In the genomic region with DNA sequence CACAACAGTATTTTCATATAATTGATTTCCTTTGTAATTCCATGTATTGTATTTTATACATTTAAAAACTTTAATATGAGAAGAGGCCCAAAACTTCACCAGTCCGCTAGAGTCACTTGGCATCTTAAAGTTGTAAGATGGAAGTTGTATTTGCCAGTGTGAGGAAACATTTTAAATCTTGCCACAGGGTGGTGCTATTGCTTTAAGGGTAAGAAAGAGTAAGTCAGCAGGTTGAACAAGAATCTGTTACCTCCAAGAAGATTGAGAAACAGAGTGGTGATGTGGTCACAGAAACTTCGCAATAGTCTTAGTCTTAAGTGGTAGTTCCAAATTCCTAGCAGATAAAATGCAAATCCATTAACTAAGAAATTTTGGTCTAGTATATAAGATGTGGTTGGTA, we compare ENCODE assay signal across 8 cellular contexts. TPM values are rescaled to one million over a fixed set of nuclear protein-coding genes. Genes with fewer than 3 reads are reported as not detected.
DNase-seq lines count a peak whose midpoint lies in the region; ATAC-seq, FAIRE-seq and TF ChIP-seq lines count a peak whose summit lies in the region.

No MANE protein-coding gene starts in this region.

- H3K4me2 ChIP-seq in HepG2 (ENCODE audit: low read depth, low read length) = no peak overlapping the region

- intact Hi-C loops in HepG2 (cut with micrococcal nuclease; ENCODE audit: unreplicated experiment) = loop anchor here (1.0 to 5.0 kb wide), 3 partner anchors 52 to 251 kb away; no protein-coding TSS in a partner anchor
- intact Hi-C loops in testis (cut with DNase I; ENCODE audit: low total_unique reads) = loop anchor here (10.0 kb wide), 1 partner anchor 170 kb away; no protein-coding TSS in a partner anchor

- TF ChIP-seq POLR2A in HepG2 (IDR thresholded peaks at IDR 0.05; ENCODE audit: insufficient read depth in 1 of 2, low read depth in 2 of 2, low read length in 2 of 2) (no peak), testis (IDR thresholded peaks at IDR 0.05) (no peak)

- no peaks in the 10 kb centered on the region for H3K27me3 ChIP-seq in HepG2 (ENCODE audit: control insufficient read depth in 1 of 2, insufficient read depth in 2 of 2, low read length in 2 of 2)
- H3K27me3 ChIP-seq in testis = no peaks in the 10 kb centered on the region

- TF ChIP-seq EP300 in HepG2 (IDR thresholded peaks at IDR 0.05; ENCODE audit: low read depth in 2 of 2, low read length in 2 of 2) = no peak
- no peak for TF ChIP-seq EP300 in HepG2 (CRISPR knock-in tag; IDR thresholded peaks at IDR 0.05; ENCODE audit: borderline replicate concordance)

- H4K20me1 ChIP-seq in HepG2 (ENCODE audit: insufficient read depth, low read length) = no peaks in the 10 kb centered on the region

- H3K27ac ChIP-seq in HepG2 (ENCODE audit: extremely low read length, insufficient read depth, low read length) (no peak overlapping the region), testis (no peak overlapping the region)

- no peaks in the 10 kb centered on the region for H3K79me2 ChIP-seq in HepG2 (ENCODE audit: insufficient read depth, low read length)

- 2% methylated on average over 2 of the region's 2 CpGs for WGBS in HepG2 (ENCODE audit: low lambda C conversion rate)
- 34 to 51% methylated on average over 2 of the region's 2 CpGs for whole genome bisulfite sequencing in testis, 2 donors

- H2AFZ ChIP-seq in HepG2 (ENCODE audit: low read length) = no peak overlapping the region

- peak; percentile 64 for DNase-seq in DMS153 (lab: John Stamatoyannopoulos, UW)
- DNase-seq in RKO (ENCODE audit: low spot score) = peak; percentile 86
- DNase-seq in cerebellar cortex (ENCODE audit: low spot score) = peak; percentile 65
- peak; percentile 66 for DNase-seq in HepG2 (ENCODE audit: low spot score)
- peak; percentile 77 for DNase-seq in testis

- H3K4me1 ChIP-seq in HepG2 (ENCODE audit: insufficient read depth, low read length) (no peaks in the 10 kb centered on the region), testis (no peaks in the 10 kb centered on the region)

- no peak for FAIRE-seq in HepG2 (lab: Jason Lieb, UNC)

- TF ChIP-seq CTCF in LNCAP (IDR thresholded peaks at IDR 0.05) (peak; percentile 47), HepG2 (CRISPR knock-in tag; IDR thresholded peaks at IDR 0.05) (peak; percentile 69), testis (IDR thresholded peaks at IDR 0.05) (peak; percentile 67 to 85 (median 81))

- CTCF ChIA-PET in HepG2 (lab: Yijun Ruan, JAX; ENCODE audit: low intra/inter-chr PET ratio, low total read pairs) = interaction anchor here (1.0 to 3.1 kb wide), 4 partner anchors 156 to 251 kb away, joined by 3 to 38 read pairs (median 18); no protein-coding TSS in a partner anchor

- peak; percentile 59 for TF ChIP-seq RAD21 in HepG2 (CRISPR knock-in tag; IDR thresholded peaks at IDR 0.05)

- in situ Hi-C loops in HepG2 (cut with HindIII; ENCODE audit: extremely low pct_ligation_motif_present, low pct_unique_long_range_greater_than_20kb) = loop anchor here (10.0 kb wide), 1 partner anchor 250 kb away; no protein-coding TSS in a partner anchor

- H3K9ac ChIP-seq in HepG2 (ENCODE audit: insufficient read depth, low read depth, low read length) = no peak overlapping the region

- H3K36me3 ChIP-seq in HepG2 (replicated peaks in 1 of 2; ENCODE audit: control insufficient read depth in 1 of 2, insufficient read depth in 2 of 2, low read length in 2 of 2) (no peaks in the 10 kb centered on the region), testis (ENCODE audit: low read depth, missing control alignments) (no peaks in the 10 kb centered on the region)

- no TSS peak for BruUV-seq in HepG2 (replicated peaks; lab: Mats Ljungman, UMichigan)

- H3K4me3 ChIP-seq in HepG2 (replicated peaks in 1 of 3; ENCODE audit: insufficient read depth in 1 of 3, low read depth in 2 of 3, low read length in 3 of 3) (no peak overlapping the region), testis (no peak overlapping the region)

- POLR2A ChIA-PET in HepG2 (lab: Yijun Ruan, JAX) = no interaction called here

- H3K9me3 ChIP-seq in HepG2 (ENCODE audit: low read length) (no peaks in the 10 kb centered on the region), testis (no peaks in the 10 kb centered on the region)

- ATAC-seq in GM19452 (IDR thresholded peaks at IDR 0.05; ENCODE audit: unreplicated experiment) (peak; percentile 69), HepG2 (peak; percentile 61; the same call in 2 of the 3 replicates), GM21423 (IDR thresholded peaks at IDR 0.05; ENCODE audit: unreplicated experiment) (no peak)

TF ChIP-seq in HepG2, 621 proteins besides CTCF, POLR2A, EP300 and RAD21:
- TF ChIP-seq, protein P1, sequence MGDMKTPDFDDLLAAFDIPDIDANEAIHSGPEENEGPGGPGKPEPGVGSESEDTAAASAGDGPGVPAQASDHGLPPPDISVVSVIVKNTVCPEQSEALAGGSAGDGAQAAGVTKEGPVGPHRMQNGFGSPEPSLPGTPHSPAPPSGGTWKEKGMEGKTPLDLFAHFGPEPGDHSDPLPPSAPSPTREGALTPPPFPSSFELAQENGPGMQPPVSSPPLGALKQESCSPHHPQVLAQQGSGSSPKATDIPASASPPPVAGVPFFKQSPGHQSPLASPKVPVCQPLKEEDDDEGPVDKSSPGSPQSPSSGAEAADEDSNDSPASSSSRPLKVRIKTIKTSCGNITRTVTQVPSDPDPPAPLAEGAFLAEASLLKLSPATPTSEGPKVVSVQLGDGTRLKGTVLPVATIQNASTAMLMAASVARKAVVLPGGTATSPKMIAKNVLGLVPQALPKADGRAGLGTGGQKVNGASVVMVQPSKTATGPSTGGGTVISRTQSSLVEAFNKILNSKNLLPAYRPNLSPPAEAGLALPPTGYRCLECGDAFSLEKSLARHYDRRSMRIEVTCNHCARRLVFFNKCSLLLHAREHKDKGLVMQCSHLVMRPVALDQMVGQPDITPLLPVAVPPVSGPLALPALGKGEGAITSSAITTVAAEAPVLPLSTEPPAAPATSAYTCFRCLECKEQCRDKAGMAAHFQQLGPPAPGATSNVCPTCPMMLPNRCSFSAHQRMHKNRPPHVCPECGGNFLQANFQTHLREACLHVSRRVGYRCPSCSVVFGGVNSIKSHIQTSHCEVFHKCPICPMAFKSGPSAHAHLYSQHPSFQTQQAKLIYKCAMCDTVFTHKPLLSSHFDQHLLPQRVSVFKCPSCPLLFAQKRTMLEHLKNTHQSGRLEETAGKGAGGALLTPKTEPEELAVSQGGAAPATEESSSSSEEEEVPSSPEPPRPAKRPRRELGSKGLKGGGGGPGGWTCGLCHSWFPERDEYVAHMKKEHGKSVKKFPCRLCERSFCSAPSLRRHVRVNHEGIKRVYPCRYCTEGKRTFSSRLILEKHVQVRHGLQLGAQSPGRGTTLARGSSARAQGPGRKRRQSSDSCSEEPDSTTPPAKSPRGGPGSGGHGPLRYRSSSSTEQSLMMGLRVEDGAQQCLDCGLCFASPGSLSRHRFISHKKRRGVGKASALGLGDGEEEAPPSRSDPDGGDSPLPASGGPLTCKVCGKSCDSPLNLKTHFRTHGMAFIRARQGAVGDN (CRISPR knock-in tag; IDR thresholded peaks at IDR 0.05) = no peak
- peak; percentile 58 for TF ChIP-seq SMC3 (IDR thresholded peaks at IDR 0.05; ENCODE audit: low read length)
- peak; percentile 81 for TF ChIP-seq STAG1 (CRISPR knock-in tag; IDR thresholded peaks at IDR 0.05)
- TF ChIP-seq MAFF (IDR thresholded peaks at IDR 0.05; ENCODE audit: low read depth, low read length) = 0 out of 2 replicates have a peak, but pooled peaks have one; percentile 32
TF ChIP-seq in HepG2: peak in this region for 3.

RNA-seq across cellular contexts. Expression of a gene that starts 39.8 kb away (rescaled TPM):
- 26.0 and 37.7 TPM in 2 replicates for total RNA-seq in HepG2 (2016; rRNA removed; fragmentation: Illumina TruSeq; extraction: Trizol)
- 1.6 and 1.9 TPM in 2 replicates for total RNA-seq in HepG2 (2016; cell fraction: cytosol; rRNA removed; fragmentation: Illumina TruSeq; extraction: Trizol; ENCODE audit: low read depth)
- total RNA-seq in HepG2 (2016; cell fraction: insoluble cytoplasmic fraction; rRNA removed; fragmentation: Illumina TruSeq; extraction: Trizol) = 26.2 and 36.2 TPM in 2 replicates
- 6.7 and 9.0 TPM in 2 replicates for total RNA-seq in HepG2 (2016; cell fraction: membrane; rRNA removed; fragmentation: Illumina TruSeq; extraction: Trizol)
- total RNA-seq in HepG2 (2016; cell fraction: nucleus; rRNA removed; fragmentation: Illumina TruSeq; extraction: Trizol) = 35.1 and 35.2 TPM in 2 replicates
- polyA plus RNA-seq in HepG2 (2011; rRNA removed) = 7.2 and 7.5 TPM in 2 replicates
- polyA plus RNA-seq in HepG2 (2011; cell fraction: cytosol; rRNA removed) = 2.5 and 4.2 TPM in 2 replicates
- polyA plus RNA-seq in HepG2 (2011; cell fraction: nucleus; rRNA removed) = 5.1 and 7.8 TPM in 2 replicates
- polyA plus RNA-seq in HepG2 (2012) = 11.7 and 11.9 TPM in 2 replicates
- 0.80 TPM in 2 replicates for polyA plus RNA-seq in HepG2 (2016; cell fraction: cytosol; fragmentation: Illumina TruSeq; extraction: Trizol; ENCODE audit: low read depth)
- 17.9 and 18.2 TPM in 2 replicates for polyA plus RNA-seq in HepG2 (2016; cell fraction: insoluble cytoplasmic fraction; fragmentation: Illumina TruSeq; extraction: Trizol; ENCODE audit: low read depth)
- 3.1 and 3.2 TPM in 2 replicates for polyA plus RNA-seq in HepG2 (2016; cell fraction: membrane; fragmentation: Illumina TruSeq; extraction: Trizol; ENCODE audit: low read depth)
- polyA plus RNA-seq in HepG2 (2016; cell fraction: nucleus; fragmentation: Illumina TruSeq; extraction: Trizol; ENCODE audit: insufficient read depth, low read depth) = 23.4 and 24.6 TPM in 2 replicates
- 3.9 and 11.3 TPM in 2 replicates for polyA minus RNA-seq in HepG2 (2011; rRNA and poly(A)+ RNA removed; ENCODE audit: low replicate concordance)
- polyA minus RNA-seq in HepG2 (2011; cell fraction: cytosol; rRNA and poly(A)+ RNA removed) = 7.6 and 8.4 TPM in 2 replicates
- 27.7 and 27.9 TPM in 2 replicates for polyA minus RNA-seq in HepG2 (2011; cell fraction: nucleus; rRNA and poly(A)+ RNA removed)
- 10 to 100 TPM; 13.8 to 16.0 TPM for total RNA-seq in testis
- 6.9 TPM for polyA plus RNA-seq in testis (ENCODE audit: insufficient read depth, low read depth, low replicate concordance)
